ENCODE assay signal across 1 cellular context in genomic region chr7:1101580-1102431, GRCh38.
TF ChIP-seq lines count a peak whose summit lies in the region.

No MANE protein-coding gene starts in this region.

TF ChIP-seq in WTC11, 78 proteins besides CTCF, POLR2A, EP300 and RAD21 (continued from another document):
- no peak for TF ChIP-seq USF1 (CRISPR knock-in tag; IDR thresholded peaks at IDR 0.05)
- TF ChIP-seq ZNF396 (CRISPR knock-in tag; IDR thresholded peaks at IDR 0.05; ENCODE audit: borderline replicate concordance), result no peak
- TF ChIP-seq ZNF532 (CRISPR knock-in tag; IDR thresholded peaks at IDR 0.05; ENCODE audit: borderline replicate concordance), result no peak
